8 cellular contexts compared by ENCODE assay signal in genomic region chr12:121786441-121786825, GRCh38. TPM values are rescaled to one million over a fixed set of nuclear protein-coding genes. Genes with fewer than 3 reads are reported as not detected.
DNase-seq lines count a peak whose midpoint lies in the region; ATAC-seq, FAIRE-seq and TF ChIP-seq lines count a peak whose summit lies in the region.

No MANE protein-coding gene starts in this region.

- POLR2A ChIA-PET in endothelial cell of umbilical vein (lab: Charles Lee), result no interaction called here

- H3K4me2 ChIP-seq in endothelial cell of umbilical vein (ENCODE audit: insufficient read depth, low read length), result no peak overlapping the region

- no peaks in the 10 kb centered on the region for H4K20me1 ChIP-seq in endothelial cell of umbilical vein (replicated peaks; ENCODE audit: control insufficient read depth, extremely low read depth, insufficient read depth, low read length)

- H3K4me1 ChIP-seq in endothelial cell of umbilical vein (ENCODE audit: control insufficient read depth, extremely low read depth, insufficient read depth, low read length), result peaks cover 25% of the 10 kb centered on the region

- H3K27me3 ChIP-seq in endothelial cell of umbilical vein (ENCODE audit: control insufficient read depth in 2 of 2, insufficient read depth in 2 of 2, low read length in 2 of 2), result no peaks in the 10 kb centered on the region

- no peak for ATAC-seq in HG02759 (IDR thresholded peaks at IDR 0.05; ENCODE audit: unreplicated experiment)
- no peak for ATAC-seq in GM18498 (IDR thresholded peaks at IDR 0.05; ENCODE audit: unreplicated experiment)
- ATAC-seq in GM18517 (IDR thresholded peaks at IDR 0.05; ENCODE audit: unreplicated experiment), result no peak

- H3K79me2 ChIP-seq in endothelial cell of umbilical vein (ENCODE audit: control insufficient read depth, insufficient read depth, low read length), result no peaks in the 10 kb centered on the region

- no peak for TF ChIP-seq CTCF in HFF-Myc (IDR thresholded peaks at IDR 0.05; ENCODE audit: low read depth, low read length, missing control alignments)
- no peak for TF ChIP-seq CTCF in endothelial cell of umbilical vein (IDR thresholded peaks at IDR 0.05; ENCODE audit: extremely low read depth in 1 of 2, insufficient read depth in 1 of 2, low read depth in 1 of 2, low read length in 2 of 2)

- H3K4me3 ChIP-seq in HFF-Myc (replicated peaks; ENCODE audit: low read depth, low read length), result no peak overlapping the region
- no peak overlapping the region for H3K4me3 ChIP-seq in endothelial cell of umbilical vein (replicated peaks in 1 of 3; ENCODE audit: insufficient read depth in 1 of 3, low read depth in 1 of 3, low read length in 3 of 3)
- H3K4me3 ChIP-seq in skeletal muscle cell (ENCODE audit: low read depth, low read length), result no peak overlapping the region

- H3K27ac ChIP-seq in endothelial cell of umbilical vein (ENCODE audit: insufficient read depth, low read depth, low read length), result no peak overlapping the region

- FAIRE-seq in endothelial cell of umbilical vein (lab: Jason Lieb, UNC), result no peak

- dilution Hi-C loops in endothelial cell of umbilical vein (cut with MboI; ENCODE audit: extremely low pct_ligation_motif_present, low sequenced_read_pairs), result no loop called here

- no peaks in the 10 kb centered on the region for H3K9me1 ChIP-seq in endothelial cell of umbilical vein (replicated peaks; ENCODE audit: control insufficient read depth, extremely low read depth, insufficient read depth, low read length)

- TF ChIP-seq POLR2A in endothelial cell of umbilical vein (IDR thresholded peaks at IDR 0.05; ENCODE audit: low read depth, low read length), result no peak

- BruUV-seq in endothelial cell of umbilical vein (replicated peaks; lab: Mats Ljungman, UMichigan), result no TSS peak

- no peaks in the 10 kb centered on the region for H3K36me3 ChIP-seq in endothelial cell of umbilical vein (ENCODE audit: control insufficient read depth in 2 of 2, extremely low read depth in 1 of 2, insufficient read depth in 2 of 2, low read length in 2 of 2)

- H3K9ac ChIP-seq in endothelial cell of umbilical vein (replicated peaks; ENCODE audit: extremely low read depth, insufficient read depth, low read length), result no peak overlapping the region

- CTCF ChIA-PET in endothelial cell of umbilical vein (lab: Charles Lee), result interaction anchor here (0.6 to 1.7 kb wide), 2 partner anchors 10 to 13 kb away, joined by 3 to 6 read pairs; no protein-coding TSS in a partner anchor

- no peaks in the 10 kb centered on the region for H3K9me3 ChIP-seq in endothelial cell of umbilical vein (replicated peaks; ENCODE audit: control insufficient read depth, insufficient read depth, low read length)

- H2AFZ ChIP-seq in endothelial cell of umbilical vein (ENCODE audit: low read depth, low read length), result no peak overlapping the region

- peak; percentile 77 for DNase-seq in HFF-Myc (ENCODE audit: extremely low read depth, low read depth)
- peak; percentile 37 for DNase-seq in T-helper 22 cell (ENCODE audit: low read depth)
- DNase-seq in endothelial cell of umbilical vein (ENCODE audit: low read depth, low spot score), result peak; percentile 42
- DNase-seq in skeletal muscle cell (ENCODE audit: low read depth), result peak; percentile 67
- no peak for DNase-seq in ecto neural progenitor cell (ENCODE audit: low spot score)

- intact Hi-C loops in endothelial cell of umbilical vein (cut with micrococcal nuclease), result no loop called here

TF ChIP-seq in endothelial cell of umbilical vein, 7 proteins besides CTCF, POLR2A, EP300 and RAD21:
- TF ChIP-seq EZH2 (IDR thresholded peaks at IDR 0.05; ENCODE audit: borderline replicate concordance, low read depth, low read length, severe bottlenecking) (no peak), MYC (IDR thresholded peaks at IDR 0.05; ENCODE audit: low read depth, low read length) (no peak), FOS (IDR thresholded peaks at IDR 0.05; ENCODE audit: borderline replicate concordance, insufficient read depth, low read length) (peak; percentile 41), MAX (IDR thresholded peaks at IDR 0.05; ENCODE audit: insufficient read depth, insufficient read length) (no peak), JUN (IDR thresholded peaks at IDR 0.05; ENCODE audit: borderline replicate concordance, insufficient read depth, insufficient read length, low read depth) (no peak), GATA2 (IDR thresholded peaks at IDR 0.05; ENCODE audit: insufficient read depth, insufficient read length, low read depth, low read length) (no peak), POLR2AphosphoS5 (IDR thresholded peaks at IDR 0.05; ENCODE audit: insufficient read depth, low read depth, low read length) (peak; percentile 35)

RNA-seq across cellular contexts. Expression of gene RHOF, which starts 7.1 kb away (rescaled TPM):
- total RNA-seq in endothelial cell of umbilical vein, result 22.2 and 22.3 TPM in 2 replicates
- 9.3 and 12.0 TPM in 2 replicates for polyA plus RNA-seq in endothelial cell of umbilical vein
- 4.9 and 5.7 TPM in 2 replicates for polyA plus RNA-seq in endothelial cell of umbilical vein (2011; cell fraction: cytosol; rRNA removed)
- polyA plus RNA-seq in endothelial cell of umbilical vein (2011; cell fraction: nucleus; rRNA removed), result 35.7 and 45.9 TPM in 2 replicates
- 7.8 and 15.5 TPM in 2 replicates for polyA plus RNA-seq in endothelial cell of umbilical vein (2012)
- 9.0 and 9.7 TPM in 2 replicates for polyA minus RNA-seq in endothelial cell of umbilical vein
- polyA minus RNA-seq in endothelial cell of umbilical vein (2011; cell fraction: cytosol; rRNA and poly(A)+ RNA removed), result 146 TPM
- 36.3 and 41.7 TPM in 2 replicates for polyA minus RNA-seq in endothelial cell of umbilical vein (2011; cell fraction: nucleus; rRNA and poly(A)+ RNA removed)

RNA-seq across cellular contexts. Expression of gene SETD1B, which starts 17.4 kb away (rescaled TPM):
- total RNA-seq in endothelial cell of umbilical vein, result 27.0 and 28.1 TPM in 2 replicates
- polyA plus RNA-seq in endothelial cell of umbilical vein, result 2.3 and 2.6 TPM in 2 replicates
- 3.2 TPM in 2 replicates for polyA plus RNA-seq in endothelial cell of umbilical vein (2011; cell fraction: cytosol; rRNA removed)
- polyA plus RNA-seq in endothelial cell of umbilical vein (2011; cell fraction: nucleus; rRNA removed), result 6.7 and 7.0 TPM in 2 replicates
- 8.4 and 9.7 TPM in 2 replicates for polyA plus RNA-seq in endothelial cell of umbilical vein (2012)
- 3.3 and 4.1 TPM in 2 replicates for polyA minus RNA-seq in endothelial cell of umbilical vein
- 8.3 TPM for polyA minus RNA-seq in endothelial cell of umbilical vein (2011; cell fraction: cytosol; rRNA and poly(A)+ RNA removed)
- 3.2 and 7.0 TPM in 2 replicates for polyA minus RNA-seq in endothelial cell of umbilical vein (2011; cell fraction: nucleus; rRNA and poly(A)+ RNA removed)
